ENCODE assay signal across 8 cellular contexts in genomic region chr6:156685823-156686428, GRCh38.
DNase-seq lines count a peak whose midpoint lies in the region; ATAC-seq and TF ChIP-seq lines count a peak whose summit lies in the region.

No MANE protein-coding gene starts in this region.

- H3K4me3 ChIP-seq in astrocyte of the spinal cord (ENCODE audit: low read depth, low read length) (peak overlapping the region; percentile 78), mesenchymal stem cell (ENCODE audit: insufficient read depth in 1 of 2, low read depth in 1 of 2, low read length in 2 of 2) (peak overlapping the region in 1 of 2 experiments; percentile 83)

- WGBS in mesenchymal stem cell, result 23% methylated on average over 5 of the region's 8 CpGs

- H3K4me1 ChIP-seq in mesenchymal stem cell (ENCODE audit: control insufficient read depth, insufficient read depth, low read depth, low read length), result peaks cover 3% of the 10 kb centered on the region

- H3K27ac ChIP-seq in mesenchymal stem cell (ENCODE audit: low read length, poor library complexity, severe bottlenecking), result peak overlapping the region; percentile 100

- H4K91ac ChIP-seq in mesenchymal stem cell (ENCODE audit: low read length), result no peak overlapping the region

- peak overlapping the region; percentile 94 for H3K9ac ChIP-seq in mesenchymal stem cell (ENCODE audit: low read length)

- no peaks in the 10 kb centered on the region for H3K36me3 Mint-ChIP-seq in stimulated activated naive CD8-positive, alpha-beta T cell treated with anti-CD3 and anti-CD28 coated beads, Interleukin-15, Interleukin-2, amounts not matched to agents 100 ng/mL and 50 ng/mL, for 24 hours (ENCODE audit: low read depth)

- no peaks in the 10 kb centered on the region for H3K9me3 ChIP-seq in mesenchymal stem cell (ENCODE audit: control insufficient read depth, low read length)

- H3K14ac ChIP-seq in mesenchymal stem cell (ENCODE audit: low read length in 2 of 2), result no peak overlapping the region

- no peaks in the 10 kb centered on the region for H3K36me3 ChIP-seq in mesenchymal stem cell (ENCODE audit: control insufficient read depth in 1 of 2, insufficient read depth in 2 of 2, low read depth in 1 of 2, low read length in 2 of 2)

- no peaks in the 10 kb centered on the region for H3K27me3 Mint-ChIP-seq in stimulated activated naive CD8-positive, alpha-beta T cell treated with anti-CD3 and anti-CD28 coated beads, Interleukin-15, Interleukin-2, amounts not matched to agents 100 ng/mL and 50 ng/mL, for 24 hours

- no peak overlapping the region for H2BK12ac ChIP-seq in mesenchymal stem cell (ENCODE audit: low read length in 2 of 2)

- H2BK15ac ChIP-seq in mesenchymal stem cell (ENCODE audit: low read depth, poor library complexity, severe bottlenecking), result no peak overlapping the region

- DNase-seq in stimulated activated naive CD8-positive, alpha-beta T cell treated with anti-CD3 and anti-CD28 coated beads, Interleukin-15, Interleukin-2, amounts not matched to agents 100 U/mL and 50 U/mL, for 24 hours, result no peak
- DNase-seq in astrocyte of the spinal cord (ENCODE audit: low read depth, low spot score) (no peak), mesenchymal stem cell (no peak), ureter (ENCODE audit: low spot score) (no peak), amniotic stem cell (lab: John Stamatoyannopoulos, UW) (no peak)

- no peaks in the 10 kb centered on the region for H3K9me3 Mint-ChIP-seq in stimulated activated naive CD8-positive, alpha-beta T cell treated with anti-CD3 and anti-CD28 coated beads, Interleukin-15, Interleukin-2, amounts not matched to agents 100 ng/mL and 50 ng/mL, for 24 hours

- no peak overlapping the region for H3K4ac ChIP-seq in mesenchymal stem cell (ENCODE audit: low read depth in 1 of 2, low read length in 2 of 2)

- ATAC-seq in stimulated activated naive CD8-positive, alpha-beta T cell treated with anti-CD3 and anti-CD28 coated beads, Interleukin-15, Interleukin-2, amounts not matched to agents 100 U/mL and 50 U/mL, for 24 hours, result no peak
- ATAC-seq in GM19452 (IDR thresholded peaks at IDR 0.05; ENCODE audit: unreplicated experiment), result no peak
- ATAC-seq in GM18520 (IDR thresholded peaks at IDR 0.05; ENCODE audit: unreplicated experiment), result no peak

- H3K4me3 Mint-ChIP-seq in stimulated activated naive CD8-positive, alpha-beta T cell treated with anti-CD3 and anti-CD28 coated beads, Interleukin-15, Interleukin-2, amounts not matched to agents 100 ng/mL and 50 ng/mL, for 24 hours, result peak overlapping the region; percentile 94

- TF ChIP-seq CTCF in astrocyte of the spinal cord (IDR thresholded peaks at IDR 0.05; ENCODE audit: low read depth, low read length), result no peak

- no peak overlapping the region for H4K8ac ChIP-seq in mesenchymal stem cell (ENCODE audit: low read length)

- no peak overlapping the region for H2BK5ac ChIP-seq in mesenchymal stem cell (ENCODE audit: low read depth, low read length, poor library complexity, severe bottlenecking)

- peak overlapping the region; percentile 92 for H3K27ac Mint-ChIP-seq in stimulated activated naive CD8-positive, alpha-beta T cell treated with anti-CD3 and anti-CD28 coated beads, Interleukin-15, Interleukin-2, amounts not matched to agents 100 ng/mL and 50 ng/mL, for 24 hours

- H3K27me3 ChIP-seq in mesenchymal stem cell (ENCODE audit: control insufficient read depth in 1 of 2, insufficient read depth in 1 of 2, low read length in 2 of 2), result no peaks in the 10 kb centered on the region

- H3K4me2 ChIP-seq in mesenchymal stem cell (ENCODE audit: low read length, poor library complexity, severe bottlenecking), result peak overlapping the region; percentile 87

- H3K79me1 ChIP-seq in mesenchymal stem cell (replicated peaks; ENCODE audit: low read length, poor library complexity, severe bottlenecking), result no peaks in the 10 kb centered on the region

- no peak overlapping the region for H2AK5ac ChIP-seq in mesenchymal stem cell (ENCODE audit: low read length, severe bottlenecking)

- no peak overlapping the region for H3K18ac ChIP-seq in mesenchymal stem cell (ENCODE audit: low read depth in 1 of 2, low read length in 2 of 2)

- H2BK120ac ChIP-seq in mesenchymal stem cell (ENCODE audit: low read depth, low read length), result no peak overlapping the region

- peaks cover 44% of the 10 kb centered on the region for H3K4me1 Mint-ChIP-seq in stimulated activated naive CD8-positive, alpha-beta T cell treated with anti-CD3 and anti-CD28 coated beads, Interleukin-15, Interleukin-2, amounts not matched to agents 100 ng/mL and 50 ng/mL, for 24 hours (ENCODE audit: low read depth)

- no peak overlapping the region for H3K23ac ChIP-seq in mesenchymal stem cell (ENCODE audit: low read length in 2 of 2)

- in situ Hi-C loops in astrocyte of the spinal cord (cut with HindIII; ENCODE audit: low sequenced_read_pairs), result no loop called here

- no peak overlapping the region for H2AFZ ChIP-seq in mesenchymal stem cell (ENCODE audit: low read depth, low read length)
